In genomic region chr1:2640626-2641025, GRCh38 we compare ENCODE assay signal across 25 cellular contexts. TPM values are rescaled to one million over a fixed set of nuclear protein-coding genes. Genes with fewer than 3 reads are reported as not detected.
"Had no signal": no experiment of that assay in that cellular context is flagged by ENCODE, and none has a peak within 500 bp of the region (broad histone marks: within the 10 kb centered on the region; RNA-seq: fewer than 3 reads in every experiment).

No MANE protein-coding gene starts in this region.

- H3K27ac ChIP-seq: body of pancreas, left ventricle myocardium inferior, sigmoid colon, testis, vagina, VCaP had no signal

- H3K4me3 Mint-ChIP-seq: activated CD8-positive, alpha-beta T cell treated with anti-CD3 and anti-CD28 coated beads, Interleukin-2, amount 10 ng/mL, durations not matched to agents 7 days and 5 days; activated naive CD4-positive, alpha-beta T cell treated with anti-CD3 and anti-CD28 coated beads, Interleukin-2, amount 10 ng/mL, durations not matched to agents 7 days and 5 days; dendritic cell treated with granulocyte-macrophage colony-stimulating factor and Interleukin-4, amounts not matched to agents 40 ng/mL and 50 ng/mL, for 4 days; natural killer cell treated with Interleukin-12 subunit alpha and Interleukin-12 subunit beta and Interleukin-15 and Interleukin-18, amount 100 ng/mL, for 72 hours had no signal

- DNase-seq: activated CD4-positive, alpha-beta T cell treated with anti-CD3 and anti-CD28 coated beads, Interleukin-2, amount 50 U/mL, for 1 hour; activated CD8-positive, alpha-beta memory T cell treated with anti-CD3 and anti-CD28 coated beads, Interleukin-2, amount 50 U/mL, for 4 hours; activated CD8-positive, alpha-beta T cell treated with anti-CD3 and anti-CD28 coated beads, Interleukin-2, amount 10 ng/mL, durations not matched to agents 7 days and 5 days; activated naive CD4-positive, alpha-beta T cell treated with anti-CD3 and anti-CD28 coated beads, Interleukin-2, amount 10 ng/mL, durations not matched to agents 7 days and 5 days; anterior cingulate cortex; body of pancreas; caudate nucleus; effector CD8-positive, alpha-beta T cell; foreskin melanocyte; kidney glomerular epithelial cell; left ventricle myocardium inferior; mammary epithelial cell; midbrain; nucleus accumbens; sigmoid colon; stimulated activated CD4-positive, alpha-beta T cell treated with anti-CD3 and anti-CD28 coated beads, Interleukin-2, amount 100 ng/mL, for 48 hours; stimulated activated CD8-positive, alpha-beta memory T cell treated with anti-CD3 and anti-CD28 coated beads, Interleukin-4, amount 100 ng/mL, for 48 hours; stimulated activated naive CD4-positive, alpha-beta T cell; testis; trophoblast cell had no signal

- H3K27ac Mint-ChIP-seq: activated CD8-positive, alpha-beta T cell treated with anti-CD3 and anti-CD28 coated beads, Interleukin-2, amount 10 ng/mL, durations not matched to agents 7 days and 5 days; activated naive CD4-positive, alpha-beta T cell treated with anti-CD3 and anti-CD28 coated beads, Interleukin-2, amount 10 ng/mL, durations not matched to agents 7 days and 5 days; dendritic cell treated with granulocyte-macrophage colony-stimulating factor and Interleukin-4, amounts not matched to agents 40 ng/mL and 50 ng/mL, for 4 days; natural killer cell treated with Interleukin-12 subunit alpha and Interleukin-12 subunit beta and Interleukin-15 and Interleukin-18, amount 100 ng/mL, for 72 hours had no signal

- H3K4me3 ChIP-seq: body of pancreas, left ventricle myocardium inferior, sigmoid colon, testis, vagina had no signal

- H3K36me3 Mint-ChIP-seq: natural killer cell treated with Interleukin-12 subunit alpha and Interleukin-12 subunit beta and Interleukin-15 and Interleukin-18, amount 100 ng/mL, for 72 hours had no signal

- ATAC-seq: activated CD4-positive, CD25-positive, alpha-beta regulatory T cell treated with anti-CD3 and anti-CD28 coated beads, Interleukin-2, amount 50 U/mL, for 24 hours; activated CD8-positive, alpha-beta T cell treated with anti-CD3 and anti-CD28 coated beads, Interleukin-2, amount 10 ng/mL, durations not matched to agents 7 days and 5 days; body of pancreas; natural killer cell treated with Interleukin-12 subunit alpha and Interleukin-12 subunit beta and Interleukin-15 and Interleukin-18, amount 100 ng/mL, for 72 hours had no signal

- H3K27me3 ChIP-seq: body of pancreas, testis, vagina had no signal

- H3K9me3 ChIP-seq: sigmoid colon, testis, vagina had no signal

- H3K9me3 Mint-ChIP-seq: natural killer cell treated with Interleukin-12 subunit alpha and Interleukin-12 subunit beta and Interleukin-15 and Interleukin-18, amount 100 ng/mL, for 72 hours had no signal

- H3K36me3 ChIP-seq: left ventricle myocardium inferior, sigmoid colon, vagina had no signal

RNA-seq across cellular contexts. Expression of gene MMEL1, which starts 7.8 kb away (rescaled TPM):
- total RNA-seq: body of pancreas, mammary epithelial cell had no signal
